Comparison of ENCODE assay signal across 13 cellular contexts in genomic region chr6:158467923-158468322, GRCh38.
DNase-seq lines count a peak whose midpoint lies in the region; ATAC-seq, FAIRE-seq and TF ChIP-seq lines count a peak whose summit lies in the region.
"Had no signal": no experiment of that assay in that cellular context is flagged by ENCODE, and none has a peak within 500 bp of the region (broad histone marks: within the 10 kb centered on the region; RNA-seq: fewer than 3 reads in every experiment).

No MANE protein-coding gene starts in this region.

- peak; percentile 91 for FAIRE-seq in islet of Langerhans (lab: Jason Lieb, UNC)
- FAIRE-seq: colon, TTC549 had no signal

- no peak for TF ChIP-seq CTCF in dorsolateral prefrontal cortex (IDR thresholded peaks at IDR 0.05 in 54 of 56, conservative IDR thresholded peaks at IDR 0.05 in 2 of 56; ENCODE audit: low read depth in 1 of 56, partially characterized antibody in 56 of 56)

- H3K4me3 ChIP-seq in dorsolateral prefrontal cortex: no peak overlapping the region
- H3K4me3 ChIP-seq: prostate gland had no signal

- H3K27me3 ChIP-seq in dorsolateral prefrontal cortex: no peaks in the 10 kb centered on the region

- ATAC-seq in GM21528 (IDR thresholded peaks at IDR 0.05; ENCODE audit: low FRiP score, unreplicated experiment): no peak
- ATAC-seq: activated CD8-positive, alpha-beta T cell treated with anti-CD3 and anti-CD28 coated beads, Interleukin-2, amount 10 ng/mL, durations not matched to agents 7 days and 5 days had no signal

- intact Hi-C loops in dorsolateral prefrontal cortex (cut with DNase I): no loop called here

- H3K27ac ChIP-seq in dorsolateral prefrontal cortex: peak overlapping the region in 10 of 59 donors; percentile 4 to 49 (median 28)
- H3K27ac ChIP-seq: epithelial cell of prostate, prostate gland had no signal

- DNase-seq in DMS79 treated with DMSO at 0.1 percent for 48 hours (lab: John Stamatoyannopoulos, UW) (peak; percentile 84), NCI-H146 (lab: John Stamatoyannopoulos, UW) (peak; percentile 99), NCI-H69 (lab: John Stamatoyannopoulos, UW) (peak; percentile 99), dorsolateral prefrontal cortex (no peak), amygdala (lab: John Stamatoyannopoulos, UW) (no peak), SKM-1 treated with dmso at 0.1 percent for 144 hours (lab: John Stamatoyannopoulos, UW; ENCODE audit: unreplicated experiment) (no peak)
- DNase-seq: activated CD8-positive, alpha-beta T cell treated with anti-CD3 and anti-CD28 coated beads, Interleukin-2, amount 10 ng/mL, durations not matched to agents 7 days and 5 days had no signal

Comparison
In these comparisons a context has a peak if more than half of its experiments do, and no peak if none do; other contexts are left out.
1. DNase-seq: peak in DMS79 treated with DMSO at 0.1 percent for 48 hours (single experiment), NCI-H146 (single experiment) and NCI-H69 (single experiment); none in dorsolateral prefrontal cortex (0 of 10), amygdala (0 of 56) and SKM-1 treated with dmso at 0.1 percent for 144 hours (single experiment).